In genomic region chr1:65793359-65793732, GRCh38 we compare ENCODE assay signal across 10 cellular contexts. TPM values are rescaled to one million over a fixed set of nuclear protein-coding genes. Genes with fewer than 3 reads are reported as not detected.
A peak's percentile ranks its signal among the peaks of the same experiment; 100 is the strongest.
DNase-seq lines count a peak whose midpoint lies in the region; ATAC-seq and TF ChIP-seq lines count a peak whose summit lies in the region.
"Had no signal": no experiment of that assay in that cellular context is flagged by ENCODE, and none has a peak within 500 bp of the region (broad histone marks: within the 10 kb centered on the region; RNA-seq: fewer than 3 reads in every experiment).

No MANE protein-coding gene starts in this region.

- H3K27ac ChIP-seq in parathyroid adenoma = no peak overlapping the region

- H3K4me3 ChIP-seq in foreskin fibroblast (ENCODE audit: low read depth in 1 of 2, low read length in 2 of 2) = peak overlapping the region; percentile 38 to 64
- no peak overlapping the region for H3K4me3 ChIP-seq in parathyroid adenoma (ENCODE audit: low read depth, low read length)

- CTCF ChIA-PET in activated naive CD4-positive, alpha-beta T cell treated with anti-CD3 and anti-CD28 coated beads for 36 hours (lab: Charles Lee) = no interaction called here

- DNase-seq in EH (ENCODE audit: low read depth) (peak; percentile 29), NCI-H510A (lab: John Stamatoyannopoulos, UW) (peak; percentile 9), foreskin fibroblast (peak in 1 of 2 donors; percentile 43), NOMO-1 (lab: John Stamatoyannopoulos, UW; ENCODE audit: unreplicated experiment in 2 of 2) (no peak), RKO (ENCODE audit: low spot score) (no peak)
- no peak for DNase-seq in activated naive CD4-positive, alpha-beta T cell treated with anti-CD3 and anti-CD28 coated beads for 36 hours

- H3K4me2 ChIP-seq in parathyroid adenoma (ENCODE audit: low read length) = peak overlapping the region; percentile 29

- no peak overlapping the region for H3K27ac Mint-ChIP-seq in activated naive CD4-positive, alpha-beta T cell treated with anti-CD3 and anti-CD28 coated beads for 36 hours
- H3K27ac Mint-ChIP-seq: activated naive CD4-positive, alpha-beta T cell treated with anti-CD3 and anti-CD28 coated beads, Interleukin-2, amount 50 U/mL, for 72 hours had no signal

- no peaks in the 10 kb centered on the region for H3K4me1 ChIP-seq in parathyroid adenoma

- no peak overlapping the region for H3K9ac ChIP-seq in parathyroid adenoma

- no peak overlapping the region for H2AFZ ChIP-seq in parathyroid adenoma

- no peaks in the 10 kb centered on the region for H3K36me3 ChIP-seq in parathyroid adenoma (ENCODE audit: control insufficient read depth, insufficient read depth, low read length)

- no peak for ATAC-seq in HG03520 (IDR thresholded peaks at IDR 0.05; ENCODE audit: unreplicated experiment)
- ATAC-seq: activated naive CD4-positive, alpha-beta T cell treated with anti-CD3 and anti-CD28 coated beads, Interleukin-2, amount 50 U/mL, for 72 hours; Panc1 had no signal

- H3K79me2 ChIP-seq in parathyroid adenoma = no peaks in the 10 kb centered on the region

- no peak overlapping the region for H3K4me3 Mint-ChIP-seq in activated naive CD4-positive, alpha-beta T cell treated with anti-CD3 and anti-CD28 coated beads for 36 hours

- H3K9me3 ChIP-seq in parathyroid adenoma (ENCODE audit: control insufficient read depth, low read length) = no peaks in the 10 kb centered on the region

- no peak for TF ChIP-seq CTCF in foreskin fibroblast (IDR thresholded peaks at IDR 0.05; ENCODE audit: low read depth, low read length)
- TF ChIP-seq CTCF in parathyroid adenoma (IDR thresholded peaks at IDR 0.05) = no peak

- intact Hi-C loops in activated naive CD4-positive, alpha-beta T cell treated with anti-CD3 and anti-CD28 coated beads for 36 hours (cut with micrococcal nuclease) = loop anchor here (2.0 kb wide), 1 partner anchor 15 kb away; no protein-coding TSS in a partner anchor

- H3K36me3 Mint-ChIP-seq in activated naive CD4-positive, alpha-beta T cell treated with anti-CD3 and anti-CD28 coated beads for 36 hours (ENCODE audit: low read depth) = no peaks in the 10 kb centered on the region

- peaks cover 7% of the 10 kb centered on the region for H3K27me3 ChIP-seq in parathyroid adenoma (ENCODE audit: control insufficient read depth, insufficient read depth, low read length)

- peaks cover 7% of the 10 kb centered on the region for H3K9me3 Mint-ChIP-seq in activated naive CD4-positive, alpha-beta T cell treated with anti-CD3 and anti-CD28 coated beads for 36 hours

- H3K4me1 Mint-ChIP-seq in activated naive CD4-positive, alpha-beta T cell treated with anti-CD3 and anti-CD28 coated beads for 36 hours (ENCODE audit: low read depth) = no peaks in the 10 kb centered on the region

- peaks cover 35% of the 10 kb centered on the region for H3K27me3 Mint-ChIP-seq in activated naive CD4-positive, alpha-beta T cell treated with anti-CD3 and anti-CD28 coated beads for 36 hours (ENCODE audit: low read depth)

RNA-seq across cellular contexts. Expression of gene PDE4B, which starts 0.7 kb away (rescaled TPM):
- total RNA-seq in activated naive CD4-positive, alpha-beta T cell treated with anti-CD3 and anti-CD28 coated beads for 36 hours = 10 to 100 TPM; 23.4 to 26.2 TPM

Comparison
In these comparisons a context has a peak if more than half of its experiments do, and no peak if none do; other contexts are left out.
1. DNase-seq: peak in EH (single experiment) and NCI-H510A (single experiment); none in NOMO-1 (0 of 2), activated naive CD4-positive, alpha-beta T cell treated with anti-CD3 and anti-CD28 coated beads for 36 hours (single experiment) and RKO (single experiment).